In the genomic region with DNA sequence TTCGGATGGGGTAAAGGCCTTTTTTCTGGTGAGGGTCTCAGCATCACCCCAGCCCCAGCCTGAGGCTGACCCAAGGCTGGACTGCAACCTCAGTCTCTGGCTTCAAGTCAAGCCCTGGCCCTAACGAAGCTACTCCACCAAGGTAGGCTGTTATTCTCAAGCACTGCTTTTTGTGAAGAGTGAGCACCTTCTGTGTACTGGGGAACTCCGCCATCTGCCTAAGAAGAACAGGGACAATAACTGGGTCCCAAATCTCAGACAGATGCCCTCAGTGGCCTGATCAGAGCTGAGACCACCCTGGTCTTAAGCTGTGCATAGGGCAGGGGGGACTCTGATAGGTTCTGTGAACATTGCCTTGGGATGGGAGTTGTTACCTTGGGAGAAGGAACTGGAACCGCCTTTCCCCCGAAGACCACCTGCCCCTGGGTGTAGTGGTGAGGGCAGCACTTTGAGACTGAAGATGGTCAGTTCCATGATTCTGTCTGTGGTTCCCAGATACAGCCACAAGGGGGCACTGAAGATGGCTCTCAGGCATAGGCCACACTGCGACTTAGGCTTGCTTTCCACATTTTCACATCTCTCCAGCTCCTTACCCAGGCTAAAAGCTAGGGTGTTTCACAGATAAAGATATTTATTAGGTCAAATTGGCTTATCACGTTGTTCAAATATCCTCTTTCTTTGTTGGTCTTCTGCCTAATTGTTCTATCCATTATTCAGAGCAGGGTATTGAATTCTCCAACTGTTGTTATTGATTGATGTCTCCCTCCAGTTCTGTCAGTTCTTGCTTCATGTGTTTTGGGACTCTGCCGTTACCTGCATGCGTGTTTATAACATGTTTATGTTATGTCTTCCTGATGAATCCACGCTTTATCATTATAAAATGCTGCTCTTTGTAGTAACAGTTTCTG, we compare ENCODE assay signal across 1 cellular context.
A peak's percentile ranks its signal among the peaks of the same experiment; 100 is the strongest.
TF ChIP-seq lines count a peak whose summit lies in the region.

No MANE protein-coding gene starts in this region.

TF ChIP-seq in GM12878, 131 proteins besides CTCF, POLR2A, EP300 and RAD21 (continued from another document and continues in another):
- TF ChIP-seq ESRRA (IDR thresholded peaks at IDR 0.05; ENCODE audit: low read length) (no peak), RUNX3 (IDR thresholded peaks at IDR 0.05; ENCODE audit: low read length) (peak; percentile 80), TBL1XR1 (IDR thresholded peaks at IDR 0.05; ENCODE audit: low read depth, low read length) (no peak), IKZF1 (conservative IDR thresholded peaks at IDR 0.05) (no peak), NRF1 (conservative IDR thresholded peaks at IDR 0.05; ENCODE audit: low read depth, low read length) (0 out of 2 replicates have a peak, but pooled peaks have one; percentile 4), YY1 (IDR thresholded peaks at IDR 0.05; ENCODE audit: low read depth, low read length) (peak; percentile 80), SMC3 (IDR thresholded peaks at IDR 0.05; ENCODE audit: borderline replicate concordance, low read length) (peak; percentile 97), KAT2A (conservative IDR thresholded peaks at IDR 0.05; ENCODE audit: control insufficient read depth, low read depth, low read length) (no peak), POU2F2 (IDR thresholded peaks at IDR 0.05; ENCODE audit: borderline replicate concordance, low read depth, low read length) (no peak; the same call in 2 of the 3 replicates), MYC (IDR thresholded peaks at IDR 0.05; ENCODE audit: insufficient read depth, insufficient read length, insufficient replicate concordance, low read length, severe bottlenecking) (no peak), ZNF207 (IDR thresholded peaks at IDR 0.05; ENCODE audit: borderline replicate concordance) (no peak), TCF3 (IDR thresholded peaks at IDR 0.05; ENCODE audit: borderline replicate concordance, insufficient read depth, low read depth, low read length) (no peak), JUND (IDR thresholded peaks at IDR 0.05; ENCODE audit: low read depth, low read length) (no peak), RELA (IDR thresholded peaks at IDR 0.05; ENCODE audit: borderline replicate concordance, partially characterized antibody) (no peak), MEF2A (IDR thresholded peaks at IDR 0.05; ENCODE audit: insufficient read depth, low read depth, low read length) (no peak), BHLHE40 (IDR thresholded peaks at IDR 0.05; ENCODE audit: borderline replicate concordance in 1 of 2, low read depth in 2 of 2, low read length in 1 of 2) (0 out of 4 replicates have a peak, but pooled peaks of 1 of the 2 experiments have one; percentile 34), POLR2AphosphoS2 (IDR thresholded peaks at IDR 0.05; ENCODE audit: low read depth, low read length) (no peak), WRNIP1 (IDR thresholded peaks at IDR 0.05; ENCODE audit: borderline replicate concordance, low read depth, low read length) (no peak), HCFC1 (IDR thresholded peaks at IDR 0.05; ENCODE audit: low read length) (no peak), NR2C2 (IDR thresholded peaks at IDR 0.05; ENCODE audit: borderline replicate concordance, control insufficient read depth, insufficient read length, low read depth) (no peak), CBX5 (IDR thresholded peaks at IDR 0.05; ENCODE audit: low read depth) (no peak), NFIC (IDR thresholded peaks at IDR 0.05; ENCODE audit: low read depth, low read length) (no peak), CBX3 (IDR thresholded peaks at IDR 0.05; ENCODE audit: borderline replicate concordance, low read depth) (no peak), SMARCA5 (IDR thresholded peaks at IDR 0.05) (no peak), GABPA (IDR thresholded peaks at IDR 0.05; ENCODE audit: low read depth) (no peak), SPI1 (IDR thresholded peaks at IDR 0.05; ENCODE audit: borderline replicate concordance, insufficient read depth, low read depth, low read length) (no peak), FOXK2 (IDR thresholded peaks at IDR 0.05) (no peak), IRF4 (IDR thresholded peaks at IDR 0.05; ENCODE audit: low read depth, low read length) (peak; percentile 41; the same call in 1 of the 2 replicates), CBFB (IDR thresholded peaks at IDR 0.05; ENCODE audit: low read depth) (peak; percentile 53; the same call in 1 of the 2 replicates), ZBED1 (IDR thresholded peaks at IDR 0.05; ENCODE audit: borderline replicate concordance) (no peak), RCOR1 (conservative IDR thresholded peaks at IDR 0.05; ENCODE audit: low read depth, low read length) (no peak), ATF7 (IDR thresholded peaks at IDR 0.05; ENCODE audit: low read depth) (no peak), POLR2AphosphoS5 (IDR thresholded peaks at IDR 0.05; ENCODE audit: low read length) (no peak), ZZZ3 (IDR thresholded peaks at IDR 0.05; ENCODE audit: control insufficient read depth, insufficient read length, low read depth) (no peak), HDGF (IDR thresholded peaks at IDR 0.05) (no peak), MXI1 (IDR thresholded peaks at IDR 0.05; ENCODE audit: low read depth, low read length) (no peak), ASH2L (IDR thresholded peaks at IDR 0.05; ENCODE audit: borderline replicate concordance, low read depth) (no peak), IKZF2 (IDR thresholded peaks at IDR 0.05) (no peak), SREBF2 (IDR thresholded peaks at IDR 0.05; ENCODE audit: low read length) (no peak), PML (IDR thresholded peaks at IDR 0.05; ENCODE audit: low read length) (no peak), NR2C1 (IDR thresholded peaks at IDR 0.05) (no peak), HDAC2 (IDR thresholded peaks at IDR 0.05) (no peak), FOXM1 (IDR thresholded peaks at IDR 0.05; ENCODE audit: low read depth, low read length) (no peak)
- TF ChIP-seq, protein P1, sequence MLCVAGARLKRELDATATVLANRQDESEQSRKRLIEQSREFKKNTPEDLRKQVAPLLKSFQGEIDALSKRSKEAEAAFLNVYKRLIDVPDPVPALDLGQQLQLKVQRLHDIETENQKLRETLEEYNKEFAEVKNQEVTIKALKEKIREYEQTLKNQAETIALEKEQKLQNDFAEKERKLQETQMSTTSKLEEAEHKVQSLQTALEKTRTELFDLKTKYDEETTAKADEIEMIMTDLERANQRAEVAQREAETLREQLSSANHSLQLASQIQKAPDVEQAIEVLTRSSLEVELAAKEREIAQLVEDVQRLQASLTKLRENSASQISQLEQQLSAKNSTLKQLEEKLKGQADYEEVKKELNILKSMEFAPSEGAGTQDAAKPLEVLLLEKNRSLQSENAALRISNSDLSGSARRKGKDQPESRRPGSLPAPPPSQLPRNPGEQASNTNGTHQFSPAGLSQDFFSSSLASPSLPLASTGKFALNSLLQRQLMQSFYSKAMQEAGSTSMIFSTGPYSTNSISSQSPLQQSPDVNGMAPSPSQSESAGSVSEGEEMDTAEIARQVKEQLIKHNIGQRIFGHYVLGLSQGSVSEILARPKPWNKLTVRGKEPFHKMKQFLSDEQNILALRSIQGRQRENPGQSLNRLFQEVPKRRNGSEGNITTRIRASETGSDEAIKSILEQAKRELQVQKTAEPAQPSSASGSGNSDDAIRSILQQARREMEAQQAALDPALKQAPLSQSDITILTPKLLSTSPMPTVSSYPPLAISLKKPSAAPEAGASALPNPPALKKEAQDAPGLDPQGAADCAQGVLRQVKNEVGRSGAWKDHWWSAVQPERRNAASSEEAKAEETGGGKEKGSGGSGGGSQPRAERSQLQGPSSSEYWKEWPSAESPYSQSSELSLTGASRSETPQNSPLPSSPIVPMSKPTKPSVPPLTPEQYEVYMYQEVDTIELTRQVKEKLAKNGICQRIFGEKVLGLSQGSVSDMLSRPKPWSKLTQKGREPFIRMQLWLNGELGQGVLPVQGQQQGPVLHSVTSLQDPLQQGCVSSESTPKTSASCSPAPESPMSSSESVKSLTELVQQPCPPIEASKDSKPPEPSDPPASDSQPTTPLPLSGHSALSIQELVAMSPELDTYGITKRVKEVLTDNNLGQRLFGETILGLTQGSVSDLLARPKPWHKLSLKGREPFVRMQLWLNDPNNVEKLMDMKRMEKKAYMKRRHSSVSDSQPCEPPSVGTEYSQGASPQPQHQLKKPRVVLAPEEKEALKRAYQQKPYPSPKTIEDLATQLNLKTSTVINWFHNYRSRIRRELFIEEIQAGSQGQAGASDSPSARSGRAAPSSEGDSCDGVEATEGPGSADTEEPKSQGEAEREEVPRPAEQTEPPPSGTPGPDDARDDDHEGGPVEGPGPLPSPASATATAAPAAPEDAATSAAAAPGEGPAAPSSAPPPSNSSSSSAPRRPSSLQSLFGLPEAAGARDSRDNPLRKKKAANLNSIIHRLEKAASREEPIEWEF (IDR thresholded peaks at IDR 0.05; ENCODE audit: insufficient replicate concordance, low read depth, low read length): no peak
- TF ChIP-seq, protein P2, sequence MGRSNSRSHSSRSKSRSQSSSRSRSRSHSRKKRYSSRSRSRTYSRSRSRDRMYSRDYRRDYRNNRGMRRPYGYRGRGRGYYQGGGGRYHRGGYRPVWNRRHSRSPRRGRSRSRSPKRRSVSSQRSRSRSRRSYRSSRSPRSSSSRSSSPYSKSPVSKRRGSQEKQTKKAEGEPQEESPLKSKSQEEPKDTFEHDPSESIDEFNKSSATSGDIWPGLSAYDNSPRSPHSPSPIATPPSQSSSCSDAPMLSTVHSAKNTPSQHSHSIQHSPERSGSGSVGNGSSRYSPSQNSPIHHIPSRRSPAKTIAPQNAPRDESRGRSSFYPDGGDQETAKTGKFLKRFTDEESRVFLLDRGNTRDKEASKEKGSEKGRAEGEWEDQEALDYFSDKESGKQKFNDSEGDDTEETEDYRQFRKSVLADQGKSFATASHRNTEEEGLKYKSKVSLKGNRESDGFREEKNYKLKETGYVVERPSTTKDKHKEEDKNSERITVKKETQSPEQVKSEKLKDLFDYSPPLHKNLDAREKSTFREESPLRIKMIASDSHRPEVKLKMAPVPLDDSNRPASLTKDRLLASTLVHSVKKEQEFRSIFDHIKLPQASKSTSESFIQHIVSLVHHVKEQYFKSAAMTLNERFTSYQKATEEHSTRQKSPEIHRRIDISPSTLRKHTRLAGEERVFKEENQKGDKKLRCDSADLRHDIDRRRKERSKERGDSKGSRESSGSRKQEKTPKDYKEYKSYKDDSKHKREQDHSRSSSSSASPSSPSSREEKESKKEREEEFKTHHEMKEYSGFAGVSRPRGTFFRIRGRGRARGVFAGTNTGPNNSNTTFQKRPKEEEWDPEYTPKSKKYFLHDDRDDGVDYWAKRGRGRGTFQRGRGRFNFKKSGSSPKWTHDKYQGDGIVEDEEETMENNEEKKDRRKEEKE (IDR thresholded peaks at IDR 0.05): no peak
- TF ChIP-seq, protein P3, sequence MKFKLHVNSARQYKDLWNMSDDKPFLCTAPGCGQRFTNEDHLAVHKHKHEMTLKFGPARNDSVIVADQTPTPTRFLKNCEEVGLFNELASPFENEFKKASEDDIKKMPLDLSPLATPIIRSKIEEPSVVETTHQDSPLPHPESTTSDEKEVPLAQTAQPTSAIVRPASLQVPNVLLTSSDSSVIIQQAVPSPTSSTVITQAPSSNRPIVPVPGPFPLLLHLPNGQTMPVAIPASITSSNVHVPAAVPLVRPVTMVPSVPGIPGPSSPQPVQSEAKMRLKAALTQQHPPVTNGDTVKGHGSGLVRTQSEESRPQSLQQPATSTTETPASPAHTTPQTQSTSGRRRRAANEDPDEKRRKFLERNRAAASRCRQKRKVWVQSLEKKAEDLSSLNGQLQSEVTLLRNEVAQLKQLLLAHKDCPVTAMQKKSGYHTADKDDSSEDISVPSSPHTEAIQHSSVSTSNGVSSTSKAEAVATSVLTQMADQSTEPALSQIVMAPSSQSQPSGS (IDR thresholded peaks at IDR 0.05; ENCODE audit: low read length): no peak
- TF ChIP-seq, protein P4, sequence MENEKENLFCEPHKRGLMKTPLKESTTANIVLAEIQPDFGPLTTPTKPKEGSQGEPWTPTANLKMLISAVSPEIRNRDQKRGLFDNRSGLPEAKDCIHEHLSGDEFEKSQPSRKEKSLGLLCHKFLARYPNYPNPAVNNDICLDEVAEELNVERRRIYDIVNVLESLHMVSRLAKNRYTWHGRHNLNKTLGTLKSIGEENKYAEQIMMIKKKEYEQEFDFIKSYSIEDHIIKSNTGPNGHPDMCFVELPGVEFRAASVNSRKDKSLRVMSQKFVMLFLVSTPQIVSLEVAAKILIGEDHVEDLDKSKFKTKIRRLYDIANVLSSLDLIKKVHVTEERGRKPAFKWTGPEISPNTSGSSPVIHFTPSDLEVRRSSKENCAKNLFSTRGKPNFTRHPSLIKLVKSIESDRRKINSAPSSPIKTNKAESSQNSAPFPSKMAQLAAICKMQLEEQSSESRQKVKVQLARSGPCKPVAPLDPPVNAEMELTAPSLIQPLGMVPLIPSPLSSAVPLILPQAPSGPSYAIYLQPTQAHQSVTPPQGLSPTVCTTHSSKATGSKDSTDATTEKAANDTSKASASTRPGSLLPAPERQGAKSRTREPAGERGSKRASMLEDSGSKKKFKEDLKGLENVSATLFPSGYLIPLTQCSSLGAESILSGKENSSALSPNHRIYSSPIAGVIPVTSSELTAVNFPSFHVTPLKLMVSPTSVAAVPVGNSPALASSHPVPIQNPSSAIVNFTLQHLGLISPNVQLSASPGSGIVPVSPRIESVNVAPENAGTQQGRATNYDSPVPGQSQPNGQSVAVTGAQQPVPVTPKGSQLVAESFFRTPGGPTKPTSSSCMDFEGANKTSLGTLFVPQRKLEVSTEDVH (IDR thresholded peaks at IDR 0.05; ENCODE audit: low read depth, partially characterized antibody): no peak
- TF ChIP-seq, protein P5, sequence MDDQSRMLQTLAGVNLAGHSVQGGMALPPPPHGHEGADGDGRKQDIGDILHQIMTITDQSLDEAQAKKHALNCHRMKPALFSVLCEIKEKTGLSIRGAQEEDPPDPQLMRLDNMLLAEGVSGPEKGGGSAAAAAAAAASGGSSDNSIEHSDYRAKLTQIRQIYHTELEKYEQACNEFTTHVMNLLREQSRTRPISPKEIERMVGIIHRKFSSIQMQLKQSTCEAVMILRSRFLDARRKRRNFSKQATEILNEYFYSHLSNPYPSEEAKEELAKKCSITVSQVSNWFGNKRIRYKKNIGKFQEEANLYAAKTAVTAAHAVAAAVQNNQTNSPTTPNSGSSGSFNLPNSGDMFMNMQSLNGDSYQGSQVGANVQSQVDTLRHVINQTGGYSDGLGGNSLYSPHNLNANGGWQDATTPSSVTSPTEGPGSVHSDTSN (IDR thresholded peaks at IDR 0.05; ENCODE audit: insufficient replicate concordance, low read depth, low read length): no peak
- TF ChIP-seq, protein P6, sequence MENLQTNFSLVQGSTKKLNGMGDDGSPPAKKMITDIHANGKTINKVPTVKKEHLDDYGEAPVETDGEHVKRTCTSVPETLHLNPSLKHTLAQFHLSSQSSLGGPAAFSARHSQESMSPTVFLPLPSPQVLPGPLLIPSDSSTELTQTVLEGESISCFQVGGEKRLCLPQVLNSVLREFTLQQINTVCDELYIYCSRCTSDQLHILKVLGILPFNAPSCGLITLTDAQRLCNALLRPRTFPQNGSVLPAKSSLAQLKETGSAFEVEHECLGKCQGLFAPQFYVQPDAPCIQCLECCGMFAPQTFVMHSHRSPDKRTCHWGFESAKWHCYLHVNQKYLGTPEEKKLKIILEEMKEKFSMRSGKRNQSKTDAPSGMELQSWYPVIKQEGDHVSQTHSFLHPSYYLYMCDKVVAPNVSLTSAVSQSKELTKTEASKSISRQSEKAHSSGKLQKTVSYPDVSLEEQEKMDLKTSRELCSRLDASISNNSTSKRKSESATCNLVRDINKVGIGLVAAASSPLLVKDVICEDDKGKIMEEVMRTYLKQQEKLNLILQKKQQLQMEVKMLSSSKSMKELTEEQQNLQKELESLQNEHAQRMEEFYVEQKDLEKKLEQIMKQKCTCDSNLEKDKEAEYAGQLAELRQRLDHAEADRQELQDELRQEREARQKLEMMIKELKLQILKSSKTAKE (IDR thresholded peaks at IDR 0.05; ENCODE audit: low read depth, poor library complexity, severe bottlenecking): no peak
- TF ChIP-seq, protein P7, sequence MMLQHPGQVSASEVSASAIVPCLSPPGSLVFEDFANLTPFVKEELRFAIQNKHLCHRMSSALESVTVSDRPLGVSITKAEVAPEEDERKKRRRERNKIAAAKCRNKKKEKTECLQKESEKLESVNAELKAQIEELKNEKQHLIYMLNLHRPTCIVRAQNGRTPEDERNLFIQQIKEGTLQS (IDR thresholded peaks at IDR 0.05; ENCODE audit: borderline replicate concordance, extremely low read depth, low read depth, low read length): no peak
